1 cellular context compared by ENCODE assay signal in genomic region chr17:44198721-44199552, GRCh38.
TF ChIP-seq lines count a peak whose summit lies in the region.

No MANE protein-coding gene starts in this region.

TF ChIP-seq in K562, 482 proteins besides CTCF, POLR2A, EP300 and RAD21 (continues in another document):
- TF ChIP-seq PHF8 (IDR thresholded peaks at IDR 0.05; ENCODE audit: borderline replicate concordance, low read length) (peak; percentile 26; the same call in 1 of the 2 replicates), ZBTB7A (IDR thresholded peaks at IDR 0.05; ENCODE audit: borderline replicate concordance, control insufficient read depth, low read depth, low read length) (peak; percentile 93; the same call in 1 of the 2 replicates), ERF (CRISPR knock-in tag; IDR thresholded peaks at IDR 0.05) (0 out of 2 replicates have a peak, but pooled peaks have one; percentile 7), PATZ1 (CRISPR knock-in tag; IDR thresholded peaks at IDR 0.05; ENCODE audit: borderline replicate concordance) (no peak), KLF6 (CRISPR knock-in tag; IDR thresholded peaks at IDR 0.05; ENCODE audit: borderline replicate concordance) (no peak), BCLAF1 (IDR thresholded peaks at IDR 0.05; ENCODE audit: borderline replicate concordance in 1 of 2, control insufficient read depth in 1 of 2, low read depth in 2 of 2, low read length in 1 of 2) (no peak), YY1 (IDR thresholded peaks at IDR 0.05; ENCODE audit: borderline replicate concordance in 1 of 3, control insufficient read depth in 1 of 3, extremely low read depth in 1 of 3, insufficient read depth in 3 of 3, insufficient read length in 1 of 3, insufficient replicate concordance in 2 of 3, low read depth in 1 of 3, low read length in 2 of 3) (peak in 1 of 3 experiments; percentile 7), MNT (conservative IDR thresholded peaks at IDR 0.05) (peak in 1 of 2 experiments; percentile 17; a peak in 1 of 4 replicates), ZNF224 (CRISPR knock-in tag; IDR thresholded peaks at IDR 0.05) (no peak), DLX4 (CRISPR knock-in tag; IDR thresholded peaks at IDR 0.05) (no peak), NFIC (IDR thresholded peaks at IDR 0.05) (no peak), MEIS2 (IDR thresholded peaks at IDR 0.05; ENCODE audit: partially characterized antibody) (no peak), SNAPC5 (CRISPR knock-in tag; IDR thresholded peaks at IDR 0.05) (no peak), USF1 (CRISPR knock-in tag; IDR thresholded peaks at IDR 0.05) (no peak), POLR2AphosphoS5 (IDR thresholded peaks at IDR 0.05; ENCODE audit: control insufficient read depth, insufficient read depth, low read depth, low read length) (0 out of 2 replicates have a peak, but pooled peaks have one; percentile 38), NR1H2 (CRISPR knock-in tag; IDR thresholded peaks at IDR 0.05) (0 out of 2 replicates have a peak, but pooled peaks have one; percentile 4), YBX1 (IDR thresholded peaks at IDR 0.05) (no peak), GTF2E2 (tag; IDR thresholded peaks at IDR 0.05) (peak; percentile 40; the same call in 1 of the 2 replicates), ZBTB9 (CRISPR knock-in tag; IDR thresholded peaks at IDR 0.05) (0 out of 2 replicates have a peak, but pooled peaks have one; percentile 35), L3MBTL2 (IDR thresholded peaks at IDR 0.05) (0 out of 2 replicates have a peak, but pooled peaks have one; percentile 2), ZBTB49 (CRISPR knock-in tag; IDR thresholded peaks at IDR 0.05; ENCODE audit: borderline replicate concordance) (no peak), E2F8 (IDR thresholded peaks at IDR 0.05; ENCODE audit: low read depth, partially characterized antibody) (no peak), ZNF696 (CRISPR knock-in tag; conservative IDR thresholded peaks at IDR 0.05) (no peak), ZBTB40 (IDR thresholded peaks at IDR 0.05) (no peak), ZBTB40 (CRISPR knock-in tag; IDR thresholded peaks at IDR 0.05) (no peak), ZSCAN32 (CRISPR knock-in tag; IDR thresholded peaks at IDR 0.05) (no peak), DPF2 (IDR thresholded peaks at IDR 0.05) (0 out of 2 replicates have a peak, but pooled peaks have one; percentile 6)
